In the genomic region with DNA sequence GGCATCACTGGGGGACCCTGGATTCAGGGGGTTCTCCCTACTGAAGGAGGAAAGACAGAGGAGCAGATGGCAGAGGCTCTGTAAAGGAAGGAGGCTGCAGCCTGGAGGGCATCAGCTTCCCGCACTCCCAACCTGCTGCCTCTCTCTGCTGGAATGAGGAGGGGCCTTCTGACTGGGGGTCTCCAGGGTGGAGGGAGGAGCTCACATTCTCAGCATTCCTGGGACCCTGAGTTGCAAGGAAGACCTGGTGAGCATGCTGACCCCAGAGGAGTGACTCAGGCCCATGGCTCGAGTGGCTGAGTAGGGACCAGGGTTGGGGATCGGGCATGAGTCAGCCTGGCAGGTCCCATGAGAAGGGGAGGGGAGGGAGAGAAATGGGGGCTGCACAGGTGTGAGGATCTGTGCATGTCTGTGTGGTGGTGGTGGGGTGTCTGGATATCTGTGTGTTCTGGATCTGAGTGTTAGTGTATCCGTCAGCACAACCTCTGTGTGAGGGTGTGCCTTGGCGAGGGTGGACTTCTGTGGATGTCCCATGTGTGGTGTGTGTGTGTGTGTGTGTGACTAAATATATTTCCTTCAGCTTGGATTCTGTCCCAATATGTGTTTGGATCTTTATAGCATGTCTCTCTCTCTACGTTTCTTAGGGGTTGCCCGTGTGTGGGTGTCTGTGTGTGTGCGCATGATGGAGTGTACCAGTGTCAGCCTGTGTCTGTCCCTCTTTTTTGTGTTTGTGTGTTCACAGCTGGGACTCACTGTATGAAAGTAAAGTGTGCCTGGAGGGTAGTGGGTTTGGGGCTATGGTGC, we compare ENCODE assay signal across 8 cellular contexts. TPM values are rescaled to one million over a fixed set of nuclear protein-coding genes. Genes with fewer than 3 reads are reported as not detected.
DNase-seq lines count a peak whose midpoint lies in the region; ATAC-seq and TF ChIP-seq lines count a peak whose summit lies in the region.

No MANE protein-coding gene starts in this region.

- ATAC-seq in HCT116, result peak; percentile 42
- ATAC-seq in WTC11, result peak; percentile 26

- no peaks in the 10 kb centered on the region for H3K27me3 Mint-ChIP-seq in WTC11 (ENCODE audit: low read depth)
- H3K27me3 Mint-ChIP-seq in stimulated activated naive CD8-positive, alpha-beta T cell treated with anti-CD3 and anti-CD28 coated beads, Interleukin-15, Interleukin-2, amounts not matched to agents 100 ng/mL and 50 ng/mL, for 24 hours, result peaks cover 35% of the 10 kb centered on the region

- no peak for TF ChIP-seq RAD21 in HCT116 (IDR thresholded peaks at IDR 0.05; ENCODE audit: low read depth)

- H3K4me3 ChIP-seq in HCT116 (replicated peaks in 1 of 2; ENCODE audit: low read depth in 1 of 2, low read length in 2 of 2), result peak overlapping the region; percentile 22 to 38

- peak overlapping the region; percentile 98 for H3K27ac ChIP-seq in HCT116 (ENCODE audit: low read depth, low read length)

- peak overlapping the region; percentile 1; the same call in 1 of the 2 replicates for H3K4me3 Mint-ChIP-seq in WTC11
- H3K4me3 Mint-ChIP-seq in stimulated activated naive CD8-positive, alpha-beta T cell treated with anti-CD3 and anti-CD28 coated beads, Interleukin-15, Interleukin-2, amounts not matched to agents 100 ng/mL and 50 ng/mL, for 24 hours, result no peak overlapping the region

- H3K9ac ChIP-seq in HCT116 (ENCODE audit: low read length), result peak overlapping the region; percentile 73

- peak overlapping the region; percentile 77 for H3K27ac Mint-ChIP-seq in WTC11
- peak overlapping the region; percentile 32 for H3K27ac Mint-ChIP-seq in stimulated activated naive CD8-positive, alpha-beta T cell treated with anti-CD3 and anti-CD28 coated beads, Interleukin-15, Interleukin-2, amounts not matched to agents 100 ng/mL and 50 ng/mL, for 24 hours

- no TSS peak for BruUV-seq in HCT116 (replicated peaks; lab: Mats Ljungman, UMichigan)

- CTCF ChIA-PET in HCT116 (lab: Charles Lee), result no interaction called here
- CTCF ChIA-PET in WTC11 (lab: Charles Lee), result interaction anchor here (0.7 to 1.4 kb wide), 2 partner anchors 20 to 39 kb away, joined by 3 read pairs; no protein-coding TSS in a partner anchor

- H3K4me2 ChIP-seq in HCT116 (ENCODE audit: low read length), result peak overlapping the region; percentile 98

- peaks cover 58 to 93% of the 10 kb centered on the region in 2 experiments for H3K4me1 ChIP-seq in HCT116 (ENCODE audit: control insufficient read depth in 1 of 2, insufficient read depth in 2 of 2, low read length in 2 of 2)

- no peaks in the 10 kb centered on the region for H3K9me2 ChIP-seq in HCT116 (ENCODE audit: insufficient read depth)

- H3K79me2 ChIP-seq in HCT116 (ENCODE audit: insufficient read depth, low read length), result peaks cover 53% of the 10 kb centered on the region

- RAD21 ChIA-PET in HCT116 (lab: Charles Lee; ENCODE audit: low non-redundant PET in 1 of 2, low total read pairs in 2 of 2, uncharacterized antibody in 2 of 2, unreplicated experiment in 2 of 2), result no interaction called here

- intact Hi-C loops in HCT116 (cut with micrococcal nuclease), result no loop called here

- peaks cover 9% of the 10 kb centered on the region for H3K36me3 Mint-ChIP-seq in WTC11
- no peaks in the 10 kb centered on the region for H3K36me3 Mint-ChIP-seq in stimulated activated naive CD8-positive, alpha-beta T cell treated with anti-CD3 and anti-CD28 coated beads, Interleukin-15, Interleukin-2, amounts not matched to agents 100 ng/mL and 50 ng/mL, for 24 hours (ENCODE audit: low read depth)

- peaks cover 0 to 25% of the 10 kb centered on the region in 2 experiments; a peak in 1 of 4 replicates for H3K36me3 ChIP-seq in HCT116 (ENCODE audit: control insufficient read depth in 1 of 2, insufficient read depth in 2 of 2, low read length in 2 of 2)

- DNase-seq in HCT116 (ENCODE audit: low read depth, low spot score) (peak; percentile 49), WTC11 (ENCODE audit: low spot score) (peak; percentile 65), hepatic stellate cell (ENCODE audit: low spot score) (peak; percentile 96), activated T-cell treated with anti-CD3 and anti-CD28 coated beads for 4 hours (no peak), NCI-H2196 (lab: John Stamatoyannopoulos, UW; ENCODE audit: unreplicated experiment) (no peak), cortex of kidney (lab: John Stamatoyannopoulos, UW) (no peak)
- no peak for DNase-seq in stimulated activated CD4-positive, alpha-beta T cell treated with anti-CD3 and anti-CD28 coated beads, Interleukin-4, amount 100 ng/mL, for 4 hours

- TF ChIP-seq CTCF in HCT116 (IDR thresholded peaks at IDR 0.05 in 2 of 3, conservative IDR thresholded peaks at IDR 0.05 in 1 of 3; ENCODE audit: borderline replicate concordance in 1 of 3, insufficient read depth in 1 of 3, low read depth in 2 of 3, low read length in 2 of 3) (no peak), WTC11 (IDR thresholded peaks at IDR 0.05) (no peak)

- no peaks in the 10 kb centered on the region for H3K27me3 ChIP-seq in HCT116 (ENCODE audit: insufficient read depth, low read length)

- no peak for TF ChIP-seq POLR2A in HCT116 (IDR thresholded peaks at IDR 0.05; ENCODE audit: borderline replicate concordance, extremely low read depth, insufficient read depth, insufficient read length)

- no peaks in the 10 kb centered on the region for H4K20me1 ChIP-seq in HCT116 (ENCODE audit: insufficient read depth)

- no peak overlapping the region for H2AFZ ChIP-seq in HCT116 (ENCODE audit: low read depth, low read length, poor library complexity, severe bottlenecking)

- H3K4me1 Mint-ChIP-seq in WTC11, result peaks cover 47% of the 10 kb centered on the region
- peaks cover 47% of the 10 kb centered on the region for H3K4me1 Mint-ChIP-seq in stimulated activated naive CD8-positive, alpha-beta T cell treated with anti-CD3 and anti-CD28 coated beads, Interleukin-15, Interleukin-2, amounts not matched to agents 100 ng/mL and 50 ng/mL, for 24 hours (ENCODE audit: low read depth)

- H3K9me3 ChIP-seq in HCT116 (ENCODE audit: control insufficient read depth in 1 of 2, insufficient read depth in 1 of 2, low read depth in 1 of 2, low read length in 2 of 2), result no peaks in the 10 kb centered on the region

- POLR2A ChIA-PET in HCT116 (lab: Charles Lee), result interaction anchor here (1.2 to 2.2 kb wide), 2 partner anchors 11 to 39 kb away, joined by 3 to 7 read pairs; no protein-coding TSS in a partner anchor
- POLR2A ChIA-PET in WTC11 (lab: Charles Lee), result interaction anchor here (1.0 kb wide), 1 partner anchor 41 kb away, joined by 3 read pairs; no protein-coding TSS in a partner anchor

- H3K9me3 Mint-ChIP-seq in WTC11, result no peaks in the 10 kb centered on the region
- H3K9me3 Mint-ChIP-seq in stimulated activated naive CD8-positive, alpha-beta T cell treated with anti-CD3 and anti-CD28 coated beads, Interleukin-15, Interleukin-2, amounts not matched to agents 100 ng/mL and 50 ng/mL, for 24 hours, result no peaks in the 10 kb centered on the region

TF ChIP-seq in HCT116, 20 proteins besides CTCF, POLR2A, EP300 and RAD21 (continues in another document):
- TF ChIP-seq YY1 (IDR thresholded peaks at IDR 0.05; ENCODE audit: extremely low read depth, insufficient replicate concordance, low read depth, low read length) (peak; percentile 18), JUND (IDR thresholded peaks at IDR 0.05) (peak; percentile 93), SP1 (IDR thresholded peaks at IDR 0.05; ENCODE audit: low read depth) (peak; percentile 90), POLR2AphosphoS5 (IDR thresholded peaks at IDR 0.05; ENCODE audit: low read depth, low read length) (peak; percentile 57)
- TF ChIP-seq, protein P1, sequence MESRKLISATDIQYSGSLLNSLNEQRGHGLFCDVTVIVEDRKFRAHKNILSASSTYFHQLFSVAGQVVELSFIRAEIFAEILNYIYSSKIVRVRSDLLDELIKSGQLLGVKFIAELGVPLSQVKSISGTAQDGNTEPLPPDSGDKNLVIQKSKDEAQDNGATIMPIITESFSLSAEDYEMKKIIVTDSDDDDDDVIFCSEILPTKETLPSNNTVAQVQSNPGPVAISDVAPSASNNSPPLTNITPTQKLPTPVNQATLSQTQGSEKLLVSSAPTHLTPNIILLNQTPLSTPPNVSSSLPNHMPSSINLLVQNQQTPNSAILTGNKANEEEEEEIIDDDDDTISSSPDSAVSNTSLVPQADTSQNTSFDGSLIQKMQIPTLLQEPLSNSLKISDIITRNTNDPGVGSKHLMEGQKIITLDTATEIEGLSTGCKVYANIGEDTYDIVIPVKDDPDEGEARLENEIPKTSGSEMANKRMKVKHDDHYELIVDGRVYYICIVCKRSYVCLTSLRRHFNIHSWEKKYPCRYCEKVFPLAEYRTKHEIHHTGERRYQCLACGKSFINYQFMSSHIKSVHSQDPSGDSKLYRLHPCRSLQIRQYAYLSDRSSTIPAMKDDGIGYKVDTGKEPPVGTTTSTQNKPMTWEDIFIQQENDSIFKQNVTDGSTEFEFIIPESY (IDR thresholded peaks at IDR 0.05; ENCODE audit: extremely low read depth, insufficient replicate concordance, low read length), result no peak

RNA-seq across cellular contexts. Expression of a gene that starts 4.6 kb away (rescaled TPM):
- total RNA-seq in HCT116 (2021; ENCODE audit: unreplicated experiment) (47.4 TPM), WTC11 (2021) (25.0 to 27.3 TPM (median 27.0 TPM) in 3 replicates)
- 48.4 and 49.6 TPM in 2 replicates for polyA plus RNA-seq in HCT116 (2012)

RNA-seq across cellular contexts. Expression of a gene that starts 30.6 kb away (rescaled TPM):
- 17.6 TPM for total RNA-seq in HCT116 (2021; ENCODE audit: unreplicated experiment)
- polyA plus RNA-seq in HCT116 (2012), result 21.8 TPM in 2 replicates
- total RNA-seq in WTC11 (2021), result 173 to 191 TPM (median 188 TPM) in 3 replicates

RNA-seq across cellular contexts. Expression of a gene that starts 40.5 kb away (rescaled TPM):
- total RNA-seq in HCT116 (2021; ENCODE audit: unreplicated experiment) (201 TPM), WTC11 (2021) (246 to 282 TPM (median 257 TPM) in 3 replicates)
- 122 and 130 TPM in 2 replicates for polyA plus RNA-seq in HCT116 (2012)

Comparison
In these comparisons a context has a peak if more than half of its experiments do, and no peak if none do; other contexts are left out.
1. DNase-seq: peak in HCT116 (single experiment), WTC11 (single experiment) and hepatic stellate cell (single experiment); none in stimulated activated CD4-positive, alpha-beta T cell treated with anti-CD3 and anti-CD28 coated beads, Interleukin-4, amount 100 ng/mL, for 4 hours (0 of 2), activated T-cell treated with anti-CD3 and anti-CD28 coated beads for 4 hours (single experiment), NCI-H2196 (single experiment) and cortex of kidney (single experiment).